In the genomic region with DNA sequence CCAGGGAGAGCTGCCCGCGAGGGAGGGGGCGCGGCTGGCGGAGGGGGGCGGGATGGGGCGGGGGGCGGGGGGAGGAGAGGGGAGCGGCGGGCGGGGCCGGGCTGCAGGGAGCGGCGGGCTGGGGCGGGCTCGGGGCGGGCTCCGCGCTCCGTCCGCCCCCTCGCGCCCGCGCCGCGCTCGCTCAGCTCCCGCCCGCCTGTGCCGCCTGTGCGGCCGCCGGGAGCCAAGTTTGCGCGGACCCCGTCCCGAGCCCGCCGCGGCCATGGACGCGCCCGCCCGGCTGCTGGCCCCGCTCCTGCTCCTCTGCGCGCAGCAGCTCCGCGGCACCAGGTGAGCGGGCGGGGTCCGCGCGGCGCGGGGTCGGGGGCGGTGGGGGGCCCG, we compare ENCODE assay signal across 10 cellular contexts. TPM values are rescaled to one million over a fixed set of nuclear protein-coding genes. Genes with fewer than 3 reads are reported as not detected.
A peak's percentile ranks its signal among the peaks of the same experiment; 100 is the strongest.
DNase-seq lines count a peak whose midpoint lies in the region; ATAC-seq lines count a peak whose summit lies in the region.
"Had no signal": no experiment of that assay in that cellular context is flagged by ENCODE, and none has a peak within 500 bp of the region (broad histone marks: within the 10 kb centered on the region; RNA-seq: fewer than 3 reads in every experiment).

GABRD (plus strand) TSS at position 184 of the 381 bp plus-strand sequence; CDS start at position 263, 79 bp downstream.

- H3K27me3 ChIP-seq in SJCRH30: peaks cover 27% of the 10 kb centered on the region

- intact Hi-C loops in activated T-helper 2 cell treated with anti-CD3 and anti-CD28 coated beads, Interferon-gamma antibody, Interleukin-2, Interleukin-4, amounts not matched to agents 10 μg/mL and 5 μg/mL and 100 μg/mL, durations not matched to agents 14 hours and 24 hours and 36 hours (cut with micrococcal nuclease): no loop called here

- ATAC-seq in activated T-cell treated with anti-CD3 and anti-CD28 coated beads, Interleukin-2, amount 50 U/mL, for 72 hours (replicated peaks in 1 of 2): peak; percentile 26 to 64
- no peak for ATAC-seq in HG03354 (IDR thresholded peaks at IDR 0.05; ENCODE audit: poor library complexity, severe bottlenecking, unreplicated experiment)

- H3K4me1 ChIP-seq in SJCRH30: no peaks in the 10 kb centered on the region
- H3K4me1 ChIP-seq: SJSA1 had no signal

- H3K4me1 Mint-ChIP-seq in activated T-cell treated with anti-CD3 and anti-CD28 coated beads, Interleukin-2, amount 50 U/mL, for 72 hours (ENCODE audit: low read depth): no peaks in the 10 kb centered on the region
- H3K4me1 Mint-ChIP-seq in immature natural killer cell: peaks cover 6 to 8% of the 10 kb centered on the region in 2 donors
- H3K4me1 Mint-ChIP-seq in activated T-helper 2 cell treated with anti-CD3 and anti-CD28 coated beads, Interferon-gamma antibody, Interleukin-2, Interleukin-4, amounts not matched to agents 10 μg/mL and 5 μg/mL and 100 μg/mL, durations not matched to agents 14 hours and 24 hours and 36 hours (ENCODE audit: low read depth): no peaks in the 10 kb centered on the region

- H3K4me3 Mint-ChIP-seq in activated T-cell treated with anti-CD3 and anti-CD28 coated beads, Interleukin-2, amount 50 U/mL, for 72 hours: peak within 1 kb of the TSS; percentile 61 to 76
- H3K4me3 Mint-ChIP-seq in immature natural killer cell: peak within 1 kb of the TSS; percentile 37 to 85 (median 79)
- no peak within 1 kb of the TSS for H3K4me3 Mint-ChIP-seq in activated T-helper 2 cell treated with anti-CD3 and anti-CD28 coated beads, Interferon-gamma antibody, Interleukin-2, Interleukin-4, amounts not matched to agents 10 μg/mL and 5 μg/mL and 100 μg/mL, durations not matched to agents 14 hours and 24 hours and 36 hours (ENCODE audit: low read depth)

- no peaks in the 10 kb centered on the region for H3K36me3 Mint-ChIP-seq in activated T-cell treated with anti-CD3 and anti-CD28 coated beads, Interleukin-2, amount 50 U/mL, for 72 hours (ENCODE audit: insufficient read depth in 2 of 2)
- no peaks in the 10 kb centered on the region for H3K36me3 Mint-ChIP-seq in immature natural killer cell
- H3K36me3 Mint-ChIP-seq in activated T-helper 2 cell treated with anti-CD3 and anti-CD28 coated beads, Interferon-gamma antibody, Interleukin-2, Interleukin-4, amounts not matched to agents 10 μg/mL and 5 μg/mL and 100 μg/mL, durations not matched to agents 14 hours and 24 hours and 36 hours (ENCODE audit: low read depth): no peaks in the 10 kb centered on the region

- no peak within 1 kb of the TSS for H3K27ac ChIP-seq in SJCRH30
- H3K27ac ChIP-seq: SJSA1 had no signal

- peak; percentile 19 for DNase-seq in stimulated activated CD4-positive, alpha-beta T cell treated with anti-CD3 and anti-CD28 coated beads, Interleukin-12 subunit alpha, Interleukin-12 subunit beta, amount 100 ng/mL, for 4 hours
- no peak for DNase-seq in stimulated activated CD4-positive, alpha-beta T cell treated with anti-CD3 and anti-CD28 coated beads, Interleukin-4, amount 100 ng/mL, for 24 hours
- peak; percentile 19 to 21 for DNase-seq in activated T-cell treated with anti-CD3 and anti-CD28 coated beads, Interleukin-2, amount 50 U/mL, for 72 hours
- DNase-seq in immature natural killer cell: no peak
- no peak for DNase-seq in activated T-helper 2 cell treated with anti-CD3 and anti-CD28 coated beads, Interferon-gamma antibody, Interleukin-2, Interleukin-4, amounts not matched to agents 10 μg/mL and 5 μg/mL and 100 μg/mL, durations not matched to agents 14 hours and 24 hours and 36 hours (ENCODE audit: low spot score)
- no peak for DNase-seq in NCI-H446 treated with DMSO at 0.1 percent for 48 hours (lab: John Stamatoyannopoulos, UW)
- no peak for DNase-seq in SJCRH30

- no peaks in the 10 kb centered on the region for H3K36me3 ChIP-seq in SJCRH30
- H3K36me3 ChIP-seq: SJSA1 had no signal

- no peaks in the 10 kb centered on the region for H3K9me3 Mint-ChIP-seq in activated T-cell treated with anti-CD3 and anti-CD28 coated beads, Interleukin-2, amount 50 U/mL, for 72 hours
- peaks cover 0 to 2% (median 0%) of the 10 kb centered on the region in 6 donors for H3K9me3 Mint-ChIP-seq in immature natural killer cell
- no peaks in the 10 kb centered on the region for H3K9me3 Mint-ChIP-seq in activated T-helper 2 cell treated with anti-CD3 and anti-CD28 coated beads, Interferon-gamma antibody, Interleukin-2, Interleukin-4, amounts not matched to agents 10 μg/mL and 5 μg/mL and 100 μg/mL, durations not matched to agents 14 hours and 24 hours and 36 hours

- no peaks in the 10 kb centered on the region for H3K9me3 ChIP-seq in SJCRH30 (replicated peaks)
- H3K9me3 ChIP-seq: SJSA1 had no signal

- peaks cover 56% of the 10 kb centered on the region for H3K27me3 Mint-ChIP-seq in activated T-cell treated with anti-CD3 and anti-CD28 coated beads, Interleukin-2, amount 50 U/mL, for 72 hours (ENCODE audit: low read depth)
- peaks cover 14 to 20% (median 14%) of the 10 kb centered on the region in 3 donors for H3K27me3 Mint-ChIP-seq in immature natural killer cell (ENCODE audit: low read depth in 3 of 3)
- H3K27me3 Mint-ChIP-seq in activated T-helper 2 cell treated with anti-CD3 and anti-CD28 coated beads, Interferon-gamma antibody, Interleukin-2, Interleukin-4, amounts not matched to agents 10 μg/mL and 5 μg/mL and 100 μg/mL, durations not matched to agents 14 hours and 24 hours and 36 hours (ENCODE audit: low read depth): peaks cover 34% of the 10 kb centered on the region

- no peak within 1 kb of the TSS for H3K4me3 ChIP-seq in SJCRH30
- H3K4me3 ChIP-seq: SJSA1 had no signal

- no peak within 1 kb of the TSS for H3K27ac Mint-ChIP-seq in activated T-cell treated with anti-CD3 and anti-CD28 coated beads, Interleukin-2, amount 50 U/mL, for 72 hours
- H3K27ac Mint-ChIP-seq in immature natural killer cell: no peak within 1 kb of the TSS
- H3K27ac Mint-ChIP-seq in activated T-helper 2 cell treated with anti-CD3 and anti-CD28 coated beads, Interferon-gamma antibody, Interleukin-2, Interleukin-4, amounts not matched to agents 10 μg/mL and 5 μg/mL and 100 μg/mL, durations not matched to agents 14 hours and 24 hours and 36 hours: no peak within 1 kb of the TSS

RNA-seq across cellular contexts. Expression of gene GABRD, which starts in this region (rescaled TPM):
- not detected for total RNA-seq in activated T-cell treated with anti-CD3 and anti-CD28 coated beads, Interleukin-2, amount 50 U/mL, for 72 hours
- not detected for polyA plus RNA-seq in immature natural killer cell
- total RNA-seq in activated T-helper 2 cell treated with anti-CD3 and anti-CD28 coated beads, Interferon-gamma antibody, Interleukin-2, Interleukin-4, amounts not matched to agents 10 μg/mL and 5 μg/mL and 100 μg/mL, durations not matched to agents 14 hours and 24 hours and 36 hours: not detected in 2 replicates
- total RNA-seq in SJCRH30 (2014; rRNA removed; shearing (Covaris generic)): not detected in 2 replicates
- total RNA-seq: renal cortical epithelial cell, SJSA1 had no signal

Comparison
In these comparisons a context has a peak if more than half of its experiments do, and no peak if none do; other contexts are left out.
1. Peak in DNase-seq and ATAC-seq in activated T-cell treated with anti-CD3 and anti-CD28 coated beads, Interleukin-2, amount 50 U/mL, for 72 hours; RNA of the gene not detected or under 1 TPM.